In genomic region chr3:32882603-32883025, GRCh38 we compare ENCODE assay signal across 11 cellular contexts.
DNase-seq lines count a peak whose midpoint lies in the region; ATAC-seq and TF ChIP-seq lines count a peak whose summit lies in the region.
"Had no signal": no experiment of that assay in that cellular context is flagged by ENCODE, and none has a peak within 500 bp of the region (broad histone marks: within the 10 kb centered on the region; RNA-seq: fewer than 3 reads in every experiment).

No MANE protein-coding gene starts in this region.

- no peaks in the 10 kb centered on the region for H4K20me1 ChIP-seq in DND-41 (ENCODE audit: insufficient read depth, low read length)

- H3K27me3 Mint-ChIP-seq in immature natural killer cell (ENCODE audit: low read depth in 3 of 3), result no peaks in the 10 kb centered on the region

- no peaks in the 10 kb centered on the region for H3K9me3 ChIP-seq in DND-41 (ENCODE audit: insufficient read depth, low read length, severe bottlenecking)
- H3K9me3 ChIP-seq: heart right ventricle had no signal

- no peak overlapping the region for H3K9ac ChIP-seq in DND-41 (ENCODE audit: low read depth, low read length)

- H3K27ac Mint-ChIP-seq in immature natural killer cell, result no peak overlapping the region

- no peak for TF ChIP-seq CTCF in DND-41 (IDR thresholded peaks at IDR 0.05; ENCODE audit: borderline replicate concordance, extremely low read depth, low read length, poor library complexity, severe bottlenecking)

- H3K36me3 Mint-ChIP-seq in immature natural killer cell, result no peaks in the 10 kb centered on the region

- in situ Hi-C loops in KBM-7 (cut with MboI; ENCODE audit: low pct_unique_long_range_greater_than_20kb, low sequenced_read_pairs), result no loop called here

- H3K9me3 Mint-ChIP-seq in immature natural killer cell, result no peaks in the 10 kb centered on the region

- H3K4me3 Mint-ChIP-seq in immature natural killer cell, result no peak overlapping the region

- DNase-seq in DND-41 (no peak), DMS53 (lab: John Stamatoyannopoulos, UW) (no peak), immature natural killer cell (no peak), KBM-7 (no peak), medulla oblongata (ENCODE audit: extremely low spot score) (no peak)
- DNase-seq in Jurkat, Clone E6-1 (ENCODE audit: low read depth, low spot score), result peak; percentile 62
- DNase-seq: caudate nucleus, heart right ventricle, NCI-H510A treated with DMSO at 0.1 percent for 48 hours had no signal

- no peak overlapping the region for H2AFZ ChIP-seq in DND-41 (ENCODE audit: low read depth, low read length)

- H3K4me1 Mint-ChIP-seq in immature natural killer cell, result peaks cover 0 to 3% of the 10 kb centered on the region in 2 donors

- H3K79me2 ChIP-seq in DND-41 (ENCODE audit: insufficient read depth, low read length), result no peaks in the 10 kb centered on the region

- ATAC-seq in DND-41 (ENCODE audit: insufficient read depth, low read depth) (peak; percentile 80), GM19025 (IDR thresholded peaks at IDR 0.05; ENCODE audit: low read depth, unreplicated experiment) (peak; percentile 77), HG02759 (IDR thresholded peaks at IDR 0.05; ENCODE audit: unreplicated experiment) (peak; percentile 78)
- ATAC-seq: heart right ventricle had no signal

- H3K4me2 ChIP-seq in DND-41 (ENCODE audit: insufficient read depth, low read length), result no peak overlapping the region

- H3K27me3 ChIP-seq in DND-41 (ENCODE audit: insufficient read depth, low read length, poor library complexity), result no peaks in the 10 kb centered on the region

- no peaks in the 10 kb centered on the region for H3K4me1 ChIP-seq in DND-41 (ENCODE audit: insufficient read depth, low read length)
- H3K4me1 ChIP-seq: heart right ventricle had no signal

- H3K36me3 ChIP-seq in DND-41 (ENCODE audit: insufficient read depth, low read length), result no peaks in the 10 kb centered on the region
- H3K36me3 ChIP-seq: heart right ventricle had no signal

- no peak overlapping the region for H3K27ac ChIP-seq in DND-41 (ENCODE audit: low read length)
- H3K27ac ChIP-seq: heart right ventricle had no signal

- no peak overlapping the region for H3K4me3 ChIP-seq in DND-41 (ENCODE audit: low read depth in 1 of 2, low read length in 2 of 2)
- H3K4me3 ChIP-seq in Jurkat, Clone E6-1 (ENCODE audit: low read length), result no peak overlapping the region
- H3K4me3 ChIP-seq: heart right ventricle had no signal
